In the genomic region with DNA sequence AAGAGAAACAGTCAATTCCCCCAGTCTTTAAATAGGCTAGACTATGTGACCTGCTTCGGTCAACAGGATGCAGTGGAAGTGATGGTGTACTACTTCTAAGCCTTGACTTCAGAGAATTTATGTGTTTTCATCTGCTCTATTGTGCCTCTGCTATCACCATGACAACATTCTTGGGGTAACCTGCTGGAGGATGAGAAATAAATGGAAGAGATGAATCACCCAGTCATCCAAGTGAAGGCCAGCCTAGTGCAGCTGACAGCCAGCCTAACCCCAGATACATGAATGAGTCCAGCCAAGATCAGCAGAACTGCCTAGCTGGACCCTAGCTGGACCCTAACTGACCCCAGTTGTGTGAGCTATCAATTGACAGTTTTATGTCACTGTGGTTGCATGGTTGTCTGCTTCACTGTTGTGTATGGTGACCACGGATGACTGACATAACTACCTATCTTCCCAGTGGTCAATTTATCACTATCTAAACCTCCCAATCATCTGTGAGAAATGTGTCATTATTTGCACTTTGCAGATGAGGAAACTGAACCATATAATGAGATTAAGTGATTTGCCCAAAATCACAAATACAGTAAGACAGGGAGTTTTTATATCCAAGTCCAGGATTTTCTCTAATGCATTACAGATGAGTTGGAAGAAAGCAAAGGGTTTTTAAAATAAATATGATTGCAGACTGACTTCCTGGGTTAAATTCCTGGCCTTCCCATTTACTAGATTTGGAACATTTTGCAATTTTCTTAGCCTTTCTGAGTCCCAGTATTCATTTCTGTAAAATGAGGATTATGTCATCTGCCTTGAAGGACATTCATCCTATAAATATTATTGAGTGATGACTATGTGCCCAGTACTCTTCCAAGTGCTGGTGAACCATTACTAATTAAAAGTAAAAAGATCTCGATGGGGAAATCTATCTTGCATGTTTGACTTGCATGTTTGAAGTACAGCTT, we compare ENCODE assay signal across 13 cellular contexts.
A peak's percentile ranks its signal among the peaks of the same experiment; 100 is the strongest.
DNase-seq lines count a peak whose midpoint lies in the region; TF ChIP-seq lines count a peak whose summit lies in the region.
"Had no signal": no experiment of that assay in that cellular context is flagged by ENCODE, and none has a peak within 500 bp of the region (broad histone marks: within the 10 kb centered on the region; RNA-seq: fewer than 3 reads in every experiment).

No MANE protein-coding gene starts in this region.

- H3K4me3 ChIP-seq in AG04449 (ENCODE audit: low read depth, low read length) = no peak overlapping the region
- no peak overlapping the region for H3K4me3 ChIP-seq in choroid plexus epithelial cell (ENCODE audit: low read depth, low read length)
- H3K4me3 ChIP-seq in mesenchymal stem cell (ENCODE audit: insufficient read depth in 1 of 2, low read depth in 1 of 2, low read length in 2 of 2) = no peak overlapping the region
- H3K4me3 ChIP-seq: lung, smooth muscle cell had no signal

- DNase-seq in AG04449 (ENCODE audit: low read depth, low spot score) (peak; percentile 37), HT1080 (ENCODE audit: low read depth) (peak; percentile 76), choroid plexus epithelial cell (ENCODE audit: low read depth) (peak; percentile 37), mesenchymal stem cell (peak; percentile 75), GM19240 (ENCODE audit: insufficient read length, low spot score) (no peak)
- no peak for DNase-seq in activated CD8-positive, alpha-beta memory T cell treated with anti-CD3 and anti-CD28 coated beads, Interleukin-2, amount 50 U/mL, for 4 hours
- DNase-seq in stimulated activated naive CD4-positive, alpha-beta T cell (lab: John Stamatoyannopoulos, UW) = no peak
- DNase-seq in central memory CD4-positive, alpha-beta T cell = no peak
- DNase-seq: effector memory CD8-positive, alpha-beta T cell; NCI-H1092 treated with DMSO at 0.1 percent for 48 hours; stimulated activated naive CD4-positive, alpha-beta T cell treated with Interleukin-2 at 50 U/mL for 16 hours had no signal

- no peaks in the 10 kb centered on the region for H3K79me1 ChIP-seq in mesenchymal stem cell (replicated peaks; ENCODE audit: low read length, poor library complexity, severe bottlenecking)

- TF ChIP-seq CTCF in AG04449 (IDR thresholded peaks at IDR 0.05; ENCODE audit: insufficient read depth, low read length, missing control alignments) (no peak), choroid plexus epithelial cell (conservative IDR thresholded peaks at IDR 0.05; ENCODE audit: low read depth, low read length) (no peak)

- POLR2A ChIA-PET in AG04449 (lab: Yijun Ruan, JAX) = interaction anchor here (0.6 kb wide), 1 partner anchor 241 kb away, joined by 3 read pairs; no protein-coding TSS in a partner anchor

- 73% methylated on average over 2 of the region's 3 CpGs for whole genome bisulfite sequencing in mesenchymal stem cell

- H3K14ac ChIP-seq in mesenchymal stem cell (ENCODE audit: low read length in 2 of 2) = no peak overlapping the region

- no peak overlapping the region for H3K4me2 ChIP-seq in mesenchymal stem cell (ENCODE audit: low read length, poor library complexity, severe bottlenecking)
- H3K4me2 ChIP-seq: smooth muscle cell had no signal

- no peak overlapping the region for H3K27ac ChIP-seq in mesenchymal stem cell (ENCODE audit: low read length, poor library complexity, severe bottlenecking)

- no peak overlapping the region for H4K91ac ChIP-seq in mesenchymal stem cell (ENCODE audit: low read length)

- H2BK15ac ChIP-seq in mesenchymal stem cell (ENCODE audit: low read depth, poor library complexity, severe bottlenecking) = no peak overlapping the region

- peaks cover 0 to 14% of the 10 kb centered on the region in 2 experiments for H3K27me3 ChIP-seq in mesenchymal stem cell (ENCODE audit: control insufficient read depth in 1 of 2, insufficient read depth in 1 of 2, low read length in 2 of 2)

- no peak overlapping the region for H2AFZ ChIP-seq in mesenchymal stem cell (ENCODE audit: low read depth, low read length)

- no peak overlapping the region for H3K23ac ChIP-seq in mesenchymal stem cell (ENCODE audit: low read length in 2 of 2)

- CTCF ChIA-PET in AG04449 (lab: Yijun Ruan, JAX) = interaction anchor here (1.2 kb wide), 1 partner anchor 11 kb away, joined by 3 read pairs; no protein-coding TSS in a partner anchor

- peak overlapping the region; percentile 58 for H3K9ac ChIP-seq in mesenchymal stem cell (ENCODE audit: low read length)

- H3K36me3 ChIP-seq in mesenchymal stem cell (ENCODE audit: control insufficient read depth in 1 of 2, insufficient read depth in 2 of 2, low read depth in 1 of 2, low read length in 2 of 2) = no peaks in the 10 kb centered on the region

- no peaks in the 10 kb centered on the region for H3K9me3 ChIP-seq in mesenchymal stem cell (ENCODE audit: control insufficient read depth, low read length)

- H4K8ac ChIP-seq in mesenchymal stem cell (ENCODE audit: low read length) = no peak overlapping the region

- H2BK5ac ChIP-seq in mesenchymal stem cell (ENCODE audit: low read depth, low read length, poor library complexity, severe bottlenecking) = no peak overlapping the region

- H3K4me1 ChIP-seq in mesenchymal stem cell (ENCODE audit: control insufficient read depth, insufficient read depth, low read depth, low read length) = no peaks in the 10 kb centered on the region

- H2BK12ac ChIP-seq in mesenchymal stem cell (ENCODE audit: low read length in 2 of 2) = no peak overlapping the region

- no peak overlapping the region for H2BK120ac ChIP-seq in mesenchymal stem cell (ENCODE audit: low read depth, low read length)

- no peak overlapping the region for H3K18ac ChIP-seq in mesenchymal stem cell (ENCODE audit: low read depth in 1 of 2, low read length in 2 of 2)

- no peak overlapping the region for H2AK5ac ChIP-seq in mesenchymal stem cell (ENCODE audit: low read length, severe bottlenecking)

- H3K4ac ChIP-seq in mesenchymal stem cell (ENCODE audit: low read depth in 1 of 2, low read length in 2 of 2) = no peak overlapping the region

Comparison
In these comparisons a context has a peak if more than half of its experiments do, and no peak if none do; other contexts are left out.
1. DNase-seq: peak in AG04449 (single experiment), HT1080 (single experiment), choroid plexus epithelial cell (single experiment) and mesenchymal stem cell (single experiment); none in activated CD8-positive, alpha-beta memory T cell treated with anti-CD3 and anti-CD28 coated beads, Interleukin-2, amount 50 U/mL, for 4 hours (single experiment), GM19240 (single experiment), stimulated activated naive CD4-positive, alpha-beta T cell (0 of 6) and central memory CD4-positive, alpha-beta T cell (single experiment).